ENCODE assay signal across 8 cellular contexts in the genomic region with DNA sequence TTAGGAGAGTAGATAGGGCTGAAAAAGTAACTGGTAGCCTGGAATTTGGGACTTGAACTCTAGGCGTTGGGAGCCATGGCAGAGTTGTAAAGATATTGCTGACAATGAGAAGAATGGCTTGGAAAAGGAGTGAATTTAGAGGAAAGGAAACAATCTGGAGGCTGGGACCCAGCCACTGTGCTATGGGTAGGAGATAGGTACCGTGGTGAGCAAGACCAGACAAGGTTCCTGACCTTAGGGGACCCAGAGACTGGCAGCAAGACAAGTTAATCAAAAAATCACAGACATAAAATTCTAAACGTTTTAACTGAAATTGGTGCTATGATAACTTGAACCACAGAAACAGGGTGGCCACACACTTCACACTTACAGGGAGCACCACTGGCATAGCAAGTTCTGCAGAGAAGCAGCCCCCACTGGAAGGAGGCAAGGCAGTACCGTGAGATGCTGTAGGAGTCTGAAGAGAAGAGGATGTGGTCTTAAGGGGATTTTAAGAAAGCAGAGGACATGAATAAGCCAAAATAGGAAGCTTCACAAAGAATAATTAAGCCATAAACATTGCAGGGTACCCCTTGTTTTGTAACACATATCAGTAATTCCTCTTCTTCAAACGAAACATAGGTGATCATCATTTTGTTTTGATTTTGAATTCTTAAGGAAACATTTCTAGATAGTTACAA. TPM values are rescaled to one million over a fixed set of nuclear protein-coding genes. Genes with fewer than 3 reads are reported as not detected.
DNase-seq lines count a peak whose midpoint lies in the region; ATAC-seq, FAIRE-seq and TF ChIP-seq lines count a peak whose summit lies in the region.
"Not testable (repeated sequence)": the region's sequence is repeated elsewhere in the genome, so short reads cannot be mapped to it uniquely, and the experiment has no call there.

No MANE protein-coding gene starts in this region.

- DNase-seq in GM10248 (ENCODE audit: extremely low spot score) (peak; percentile 9), GM23248 (peak; percentile 6), astrocyte of the hippocampus (ENCODE audit: low read depth, low spot score) (peak; percentile 7)
- not testable (repeated sequence) for DNase-seq in GM19239 (ENCODE audit: insufficient read length, low spot score); MM.1S
- DNase-seq in activated CD4-positive, CD25-positive, alpha-beta regulatory T cell treated with anti-CD3 and anti-CD28 coated beads, Interleukin-2, amount 50 U/mL, for 72 hours, result peak; percentile 30
- DNase-seq in stimulated activated CD4-positive, alpha-beta T cell treated with anti-CD3 and anti-CD28 coated beads, Interleukin-12 subunit alpha, Interleukin-12 subunit beta, amount 100 ng/mL, for 48 hours (ENCODE audit: low read depth in 2 of 3, low spot score in 1 of 3), result peak in 2 of 3 donors; percentile 12 to 14

- H3K36me3 ChIP-seq in GM23248 (ENCODE audit: low read depth); MM.1S (replicated peaks; ENCODE audit: insufficient read depth, low read length): not testable (repeated sequence)

- not testable (repeated sequence) for H3K27me3 ChIP-seq in GM23248 (replicated peaks; ENCODE audit: insufficient read depth); MM.1S (replicated peaks; ENCODE audit: insufficient read depth, low read length)

- peaks cover 17% of the 10 kb centered on the region for H3K4me1 ChIP-seq in GM23248 (ENCODE audit: insufficient read depth)
- H3K4me1 ChIP-seq in MM.1S (ENCODE audit: low read length), result not testable (repeated sequence)

- ATAC-seq in HG03135 (IDR thresholded peaks at IDR 0.05; ENCODE audit: unreplicated experiment), result peak; percentile 54

- POLR2A ChIA-PET in GM10248 (lab: Yijun Ruan, JAX), result not testable (repeated sequence)

- not testable (repeated sequence) for H3K4me3 ChIP-seq in GM23248; MM.1S (ENCODE audit: low read length)

- H3F3A ChIP-seq in GM23248 (ENCODE audit: insufficient read depth); MM.1S (ENCODE audit: insufficient read depth, low read length): not testable (repeated sequence)

- H2AFZ ChIP-seq in GM23248; MM.1S (ENCODE audit: low read length): not testable (repeated sequence)

- CTCF ChIA-PET in GM10248 (lab: Yijun Ruan, JAX), result not testable (repeated sequence)

- not testable (repeated sequence) for H3K79me2 ChIP-seq in GM23248 (ENCODE audit: insufficient read depth); MM.1S (ENCODE audit: low read length)

- not testable (repeated sequence) for H3K9me3 ChIP-seq in GM23248 (ENCODE audit: low read depth); MM.1S (replicated peaks; ENCODE audit: insufficient read depth, low read length)

- not testable (repeated sequence) for H3K9me2 ChIP-seq in GM23248 (ENCODE audit: insufficient read depth); MM.1S (replicated peaks; ENCODE audit: insufficient read depth, low read length)

- H3K9ac ChIP-seq in GM23248; MM.1S (ENCODE audit: low read length): not testable (repeated sequence)

- H4K20me1 ChIP-seq in GM23248 (ENCODE audit: insufficient read depth); MM.1S (ENCODE audit: insufficient read depth, low read length): not testable (repeated sequence)

- not testable (repeated sequence) for H3K27ac ChIP-seq in GM23248
- peak overlapping the region; percentile 13; the same call in 1 of the 2 replicates for H3K27ac ChIP-seq in MM.1S (ENCODE audit: low read length)

- FAIRE-seq in GM19239 (lab: Jason Lieb, UNC), result peak; percentile 48

- 28 to 33% methylated on average over 5 of the region's 5 CpGs for WGBS in GM23248 (ENCODE audit: low coverage in 1 of 2, low lambda C conversion rate in 2 of 2, missing lambda C conversion rate in 2 of 2), 2 experiments

- in situ Hi-C loops in GM23248 (cut with MboI), result not testable (repeated sequence)

- TF ChIP-seq CTCF in GM10248 (IDR thresholded peaks at IDR 0.05; ENCODE audit: control extremely low read depth, extremely low read depth, low read depth, missing control alignments); MM.1S (IDR thresholded peaks at IDR 0.05; ENCODE audit: low read length): not testable (repeated sequence)

- H3K4me2 ChIP-seq in GM23248 (ENCODE audit: unreplicated experiment) (peak overlapping the region; percentile 6), MM.1S (ENCODE audit: low read depth, low read length) (peak overlapping the region; percentile 47)

RNA-seq across cellular contexts. Expression of a gene that starts 35.6 kb away (rescaled TPM):
- 2.9 and 10.7 TPM in 2 replicates for total RNA-seq in GM23248 (2014; rRNA removed; shearing (Covaris generic))
- polyA plus RNA-seq in GM23248 (2016; fragmentation: Nextera tagmentation; extraction: Ambion mirVana), result 3.7 and 5.0 TPM in 2 replicates

RNA-seq across cellular contexts. Expression of a gene that starts 41.7 kb away (rescaled TPM):
- total RNA-seq in GM23248 (2014; rRNA removed; shearing (Covaris generic)), result 0.43 and 0.51 TPM in 2 replicates
- polyA plus RNA-seq in GM23248 (2016; fragmentation: Nextera tagmentation; extraction: Ambion mirVana), result 1.1 and 2.0 TPM in 2 replicates
